In the genomic region with DNA sequence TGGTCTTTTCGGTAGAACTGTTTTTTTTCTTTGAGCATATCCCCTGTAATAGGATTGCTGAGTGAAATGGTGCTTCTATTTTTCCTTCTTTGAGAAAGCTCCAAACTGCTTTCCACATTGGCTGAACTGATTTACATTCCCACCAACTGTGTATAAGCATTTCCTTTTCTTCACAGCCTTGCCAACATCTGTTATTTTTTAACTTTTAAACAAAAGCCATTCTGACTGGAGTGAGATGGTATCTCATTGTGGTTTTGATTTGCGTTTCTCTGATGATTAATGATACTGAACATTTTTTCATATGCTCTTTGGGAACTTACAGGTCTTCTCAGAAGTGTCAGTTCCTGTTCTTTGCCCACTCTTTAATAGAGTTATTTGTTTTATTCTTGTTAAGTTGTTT, we compare ENCODE assay signal across 20 cellular contexts.
DNase-seq lines count a peak whose midpoint lies in the region; FAIRE-seq and TF ChIP-seq lines count a peak whose summit lies in the region.
"Had no signal": no experiment of that assay in that cellular context is flagged by ENCODE, and none has a peak within 500 bp of the region (broad histone marks: within the 10 kb centered on the region; RNA-seq: fewer than 3 reads in every experiment).

No MANE protein-coding gene starts in this region.

- H3K9me3 Mint-ChIP-seq in HFFc6, result no peaks in the 10 kb centered on the region
- peaks cover 9% of the 10 kb centered on the region for H3K9me3 Mint-ChIP-seq in astrocyte (ENCODE audit: unreplicated experiment)
- peaks cover 2% of the 10 kb centered on the region for H3K9me3 Mint-ChIP-seq in activated naive CD8-positive, alpha-beta T cell treated with anti-CD3 and anti-CD28 coated beads for 36 hours

- no peaks in the 10 kb centered on the region for H4K20me1 ChIP-seq in astrocyte (ENCODE audit: insufficient read depth, low read length)

- DNase-seq in AG09309 (ENCODE audit: low read depth) (peak; percentile 29), HFFc6 (peak; percentile 15), astrocyte (ENCODE audit: low read depth) (peak; percentile 73), foreskin melanocyte (peak; percentile 7), GM12891 (ENCODE audit: insufficient read length, low spot score) (no peak), right atrium auricular region (ENCODE audit: low spot score) (no peak), NCI-H1930 (lab: John Stamatoyannopoulos, UW) (no peak)
- no peak for DNase-seq in activated naive CD8-positive, alpha-beta T cell treated with anti-CD3 and anti-CD28 coated beads for 36 hours
- DNase-seq: activated CD4-positive, alpha-beta T cell treated with anti-CD3 and anti-CD28 coated beads for 48 hours; activated T-cell treated with anti-CD3 and anti-CD28 coated beads, Interleukin-2, amount 50 U/mL, for 24 hours; amniotic stem cell; gastrocnemius medialis; mucosa of descending colon; NCI-H1694; pancreas; SHP77; spleen had no signal

- no peaks in the 10 kb centered on the region for H3K79me2 ChIP-seq in astrocyte (ENCODE audit: insufficient read depth, low read length)

- H2AFZ ChIP-seq in astrocyte (ENCODE audit: low read depth, low read length), result no peak overlapping the region

- FAIRE-seq in astrocyte (lab: Jason Lieb, UNC), result no peak
- no peak for FAIRE-seq in GM12891 (lab: Jason Lieb, UNC)
- FAIRE-seq: H1, pancreas had no signal

- no peak for TF ChIP-seq POLR2A in GM12891 (IDR thresholded peaks at IDR 0.05; ENCODE audit: low read depth, low read length)

- TF ChIP-seq CTCF in AG09309 (IDR thresholded peaks at IDR 0.05; ENCODE audit: control insufficient read depth, insufficient read depth, low read depth, low read length, missing control alignments) (no peak), HFFc6 (IDR thresholded peaks at IDR 0.05) (no peak), astrocyte (IDR thresholded peaks at IDR 0.05; ENCODE audit: insufficient read depth, low read depth, low read length) (no peak), right atrium auricular region (IDR thresholded peaks at IDR 0.05) (no peak)

- H3K4me1 Mint-ChIP-seq in HFFc6 (ENCODE audit: low read depth) (peaks cover 12% of the 10 kb centered on the region), astrocyte (ENCODE audit: low read depth, unreplicated experiment) (peaks cover 14% of the 10 kb centered on the region)
- no peaks in the 10 kb centered on the region for H3K4me1 Mint-ChIP-seq in activated naive CD8-positive, alpha-beta T cell treated with anti-CD3 and anti-CD28 coated beads for 36 hours

- H3K4me3 ChIP-seq in AG09309 (ENCODE audit: control insufficient read depth, low read depth, low read length) (no peak overlapping the region), astrocyte (ENCODE audit: insufficient read depth, low read depth, low read length) (no peak overlapping the region), right atrium auricular region (no peak overlapping the region)
- H3K4me3 ChIP-seq: gastrocnemius medialis, mucosa of descending colon, pancreas, spleen had no signal

- H3K27ac Mint-ChIP-seq in HFFc6 (no peak overlapping the region), astrocyte (ENCODE audit: unreplicated experiment) (no peak overlapping the region)
- no peak overlapping the region for H3K27ac Mint-ChIP-seq in activated naive CD8-positive, alpha-beta T cell treated with anti-CD3 and anti-CD28 coated beads for 36 hours
- H3K27ac Mint-ChIP-seq: activated T-cell treated with anti-CD3 and anti-CD28 coated beads, Interleukin-2, amount 50 U/mL, for 24 hours; dendritic cell treated with granulocyte-macrophage colony-stimulating factor and Interleukin-4, amounts not matched to agents 40 ng/mL and 50 ng/mL, for 4 days had no signal

- H3K9me3 ChIP-seq in astrocyte (ENCODE audit: insufficient read depth, low read depth, low read length), result no peaks in the 10 kb centered on the region
- peaks cover 0 to 4% of the 10 kb centered on the region in 2 donors for H3K9me3 ChIP-seq in right atrium auricular region
- H3K9me3 ChIP-seq: gastrocnemius medialis, mucosa of descending colon, pancreas had no signal

- peak overlapping the region; percentile 2 for H3K4me2 ChIP-seq in astrocyte (ENCODE audit: low read length)
- H3K4me2 ChIP-seq: KMS-11 had no signal

- H3K27me3 ChIP-seq in astrocyte (ENCODE audit: insufficient read depth, low read length), result no peaks in the 10 kb centered on the region
- no peaks in the 10 kb centered on the region for H3K27me3 ChIP-seq in right atrium auricular region
- H3K27me3 ChIP-seq: gastrocnemius medialis, pancreas, spleen had no signal

- H3K27ac ChIP-seq in astrocyte (ENCODE audit: low read depth, low read length), result no peak overlapping the region
- no peak overlapping the region for H3K27ac ChIP-seq in right atrium auricular region
- H3K27ac ChIP-seq: gastrocnemius medialis, KMS-11, pancreas, spleen had no signal

- H3K9ac ChIP-seq in astrocyte (ENCODE audit: low read length), result no peak overlapping the region
- H3K9ac ChIP-seq: KMS-11 had no signal

- H3K4me1 ChIP-seq in astrocyte (ENCODE audit: insufficient read depth, low read length) (no peaks in the 10 kb centered on the region), right atrium auricular region (no peaks in the 10 kb centered on the region)
- H3K4me1 ChIP-seq: gastrocnemius medialis, pancreas, spleen had no signal

- H3K36me3 Mint-ChIP-seq in HFFc6 (ENCODE audit: low read depth), result no peaks in the 10 kb centered on the region
- H3K36me3 Mint-ChIP-seq in astrocyte (ENCODE audit: low read depth, unreplicated experiment), result no peaks in the 10 kb centered on the region
- H3K36me3 Mint-ChIP-seq in activated naive CD8-positive, alpha-beta T cell treated with anti-CD3 and anti-CD28 coated beads for 36 hours, result no peaks in the 10 kb centered on the region

- no peaks in the 10 kb centered on the region for H3K36me3 ChIP-seq in astrocyte (ENCODE audit: insufficient read depth, low read length)
- no peaks in the 10 kb centered on the region for H3K36me3 ChIP-seq in right atrium auricular region
- H3K36me3 ChIP-seq: gastrocnemius medialis, pancreas, spleen had no signal

- H3K27me3 Mint-ChIP-seq in HFFc6 (ENCODE audit: insufficient read depth), result peaks cover 5% of the 10 kb centered on the region
- no peaks in the 10 kb centered on the region for H3K27me3 Mint-ChIP-seq in astrocyte (ENCODE audit: low read depth, unreplicated experiment)
- H3K27me3 Mint-ChIP-seq in activated naive CD8-positive, alpha-beta T cell treated with anti-CD3 and anti-CD28 coated beads for 36 hours, result no peaks in the 10 kb centered on the region
- H3K27me3 Mint-ChIP-seq: activated T-cell treated with anti-CD3 and anti-CD28 coated beads, Interleukin-2, amount 50 U/mL, for 24 hours; dendritic cell treated with granulocyte-macrophage colony-stimulating factor and Interleukin-4, amounts not matched to agents 40 ng/mL and 50 ng/mL, for 4 days had no signal

- H3K4me3 Mint-ChIP-seq in HFFc6 (no peak overlapping the region), astrocyte (ENCODE audit: unreplicated experiment) (no peak overlapping the region)
- no peak overlapping the region for H3K4me3 Mint-ChIP-seq in activated naive CD8-positive, alpha-beta T cell treated with anti-CD3 and anti-CD28 coated beads for 36 hours
- H3K4me3 Mint-ChIP-seq: activated T-cell treated with anti-CD3 and anti-CD28 coated beads, Interleukin-2, amount 50 U/mL, for 24 hours; dendritic cell treated with granulocyte-macrophage colony-stimulating factor and Interleukin-4, amounts not matched to agents 40 ng/mL and 50 ng/mL, for 4 days had no signal

TF ChIP-seq in GM12891, 5 proteins besides CTCF, POLR2A, EP300 and RAD21:
- no peak for TF ChIP-seq PAX5 (IDR thresholded peaks at IDR 0.05; ENCODE audit: insufficient read depth, low read length, severe bottlenecking)
- TF ChIP-seq POLR2AphosphoS5 (IDR thresholded peaks at IDR 0.05; ENCODE audit: low read depth, low read length), result no peak
- no peak for TF ChIP-seq SPI1 (IDR thresholded peaks at IDR 0.05; ENCODE audit: low read depth, low read length)
- no peak for TF ChIP-seq TAF1 (IDR thresholded peaks at IDR 0.05; ENCODE audit: low read depth, low read length)
- TF ChIP-seq POU2F2 (IDR thresholded peaks at IDR 0.05; ENCODE audit: low read depth, low read length), result no peak

Comparison
In these comparisons a context has a peak if more than half of its experiments do, and no peak if none do; other contexts are left out.
1. DNase-seq: peak in AG09309 (single experiment), HFFc6 (single experiment), astrocyte (single experiment) and foreskin melanocyte (single experiment); none in GM12891 (single experiment), activated naive CD8-positive, alpha-beta T cell treated with anti-CD3 and anti-CD28 coated beads for 36 hours (single experiment), right atrium auricular region (single experiment) and NCI-H1930 (0 of 2).